Comparison of ENCODE assay signal across 9 cellular contexts in genomic region chr3:63976166-63976861, GRCh38. TPM values are rescaled to one million over a fixed set of nuclear protein-coding genes. Genes with fewer than 3 reads are reported as not detected.
DNase-seq lines count a peak whose midpoint lies in the region; ATAC-seq and TF ChIP-seq lines count a peak whose summit lies in the region.
"Had no signal": no experiment of that assay in that cellular context is flagged by ENCODE, and none has a peak within 500 bp of the region (broad histone marks: within the 10 kb centered on the region; RNA-seq: fewer than 3 reads in every experiment).

No MANE protein-coding gene starts in this region.

- H3K9me3 Mint-ChIP-seq in brain = no peaks in the 10 kb centered on the region

- H3K4me3 ChIP-seq in ACC112 (ENCODE audit: low read depth, low read length) (peak overlapping the region; percentile 56), lower lobe of right lung (no peak overlapping the region), MG63 (no peak overlapping the region)

- intact Hi-C loops in lower lobe of right lung (cut with DNase I) = no loop called here

- no peak overlapping the region for H3K4me3 Mint-ChIP-seq in brain

- H3K27ac ChIP-seq in ACC112 (ENCODE audit: low read depth, low read length) (peak overlapping the region; percentile 93), lower lobe of right lung (peak overlapping the region; percentile 40)

- ATAC-seq in lower lobe of right lung (peak; percentile 43 to 63), HG03520 (IDR thresholded peaks at IDR 0.05; ENCODE audit: unreplicated experiment) (no peak)

- peak overlapping the region in 3 of 5 experiments; percentile 21 to 56 (median 55) for H3K27ac Mint-ChIP-seq in brain

- H3K4me1 ChIP-seq in ACC112 (ENCODE audit: control insufficient read depth, insufficient read depth, low read length, unreplicated experiment) (peaks cover 64% of the 10 kb centered on the region), lower lobe of right lung (peaks cover 100% of the 10 kb centered on the region)

- DNase-seq in HS-5 (ENCODE audit: low read depth) = peak; percentile 89
- DNase-seq in lower lobe of right lung = no peak
- DNase-seq in NCI-H1092 treated with DMSO at 0.1 percent for 48 hours (lab: John Stamatoyannopoulos, UW) = no peak
- no peak for DNase-seq in MG63
- no peak for DNase-seq in NCI-H82 treated with DMSO at 0.1 percent for 48 hours (lab: John Stamatoyannopoulos, UW; ENCODE audit: unreplicated experiment)
- DNase-seq: stimulated activated CD4-positive, alpha-beta T cell treated with anti-CD3 and anti-CD28 coated beads, Interleukin-4, amount 100 ng/mL, for 1 hour had no signal

- no peak overlapping the region for H2AFZ ChIP-seq in ACC112 (ENCODE audit: low read length, unreplicated experiment)

- peaks cover 68% of the 10 kb centered on the region for H3K79me2 ChIP-seq in ACC112 (ENCODE audit: control insufficient read depth, insufficient read depth, low read length, unreplicated experiment)

- H3K36me3 Mint-ChIP-seq in brain = peaks cover 23% of the 10 kb centered on the region

- peaks cover 50% of the 10 kb centered on the region for H3K4me1 Mint-ChIP-seq in brain

- peaks cover 15% of the 10 kb centered on the region; the same call in 1 of the 2 replicates for H3K36me3 ChIP-seq in ACC112 (ENCODE audit: insufficient read depth, low read length)
- peaks cover 15% of the 10 kb centered on the region for H3K36me3 ChIP-seq in lower lobe of right lung
- peaks cover 6% of the 10 kb centered on the region for H3K36me3 ChIP-seq in MG63

- H3K9me3 ChIP-seq in lower lobe of right lung (no peaks in the 10 kb centered on the region), MG63 (no peaks in the 10 kb centered on the region)

- TF ChIP-seq CTCF in brain (conservative IDR thresholded peaks at IDR 0.05) (no peak), lower lobe of right lung (IDR thresholded peaks at IDR 0.05) (no peak)

- no peaks in the 10 kb centered on the region for H3K27me3 Mint-ChIP-seq in brain

- H3K27me3 ChIP-seq in ACC112 (ENCODE audit: insufficient read depth, low read length) (no peaks in the 10 kb centered on the region), lower lobe of right lung (ENCODE audit: low read depth) (no peaks in the 10 kb centered on the region), MG63 (no peaks in the 10 kb centered on the region)

RNA-seq across cellular contexts. Expression of gene PSMD6, which starts 47.0 kb away (rescaled TPM):
- polyA plus RNA-seq in brain (ENCODE audit: insufficient read depth, low read depth, low replicate concordance) = 39.4 TPM
- 51.1 TPM for total RNA-seq in lower lobe of right lung
- total RNA-seq in MG63 (2014; rRNA removed; shearing (Covaris generic); ENCODE audit: low replicate concordance) = 66.0 and 93.7 TPM in 2 replicates
